Comparison of ENCODE assay signal across 1 cellular context in the genomic region with DNA sequence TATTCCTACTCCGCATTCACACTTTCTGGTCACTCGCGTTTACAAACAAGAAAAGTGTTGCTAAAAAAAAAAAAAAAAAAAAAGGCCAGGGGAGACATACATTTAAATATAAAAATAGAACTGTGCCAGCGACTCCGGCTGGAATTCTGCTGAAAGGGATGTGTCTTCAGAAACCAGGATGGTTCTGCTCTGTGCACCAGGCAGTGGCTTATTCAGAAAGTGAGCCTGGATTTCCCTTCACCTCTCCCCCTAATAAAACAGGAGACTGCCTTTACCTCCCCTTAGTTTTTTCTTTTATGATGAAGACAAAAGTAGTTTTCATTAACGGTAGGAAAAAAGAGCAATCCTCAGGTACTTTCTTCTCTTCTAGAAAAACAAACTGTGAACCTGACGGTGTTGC.
TF ChIP-seq lines count a peak whose summit lies in the region.

No MANE protein-coding gene starts in this region.

TF ChIP-seq in GM23338, 12 proteins besides CTCF, POLR2A, EP300 and RAD21:
- TF ChIP-seq ZNF462 (CRISPR knock-in tag; IDR thresholded peaks at IDR 0.05), result no peak
- TF ChIP-seq REST (IDR thresholded peaks at IDR 0.05; ENCODE audit: unreplicated experiment), result no peak
- no peak for TF ChIP-seq ZNF331 (CRISPR knock-in tag; IDR thresholded peaks at IDR 0.05; ENCODE audit: low read depth)
- TF ChIP-seq EZH2 (IDR thresholded peaks at IDR 0.05; ENCODE audit: low read depth, unreplicated experiment), result no peak
- TF ChIP-seq ZNF114 (CRISPR knock-in tag; IDR thresholded peaks at IDR 0.05), result no peak
- no peak for TF ChIP-seq CREB1 (CRISPR knock-in tag; IDR thresholded peaks at IDR 0.05; ENCODE audit: low read depth)
- TF ChIP-seq STAT1 (IDR thresholded peaks at IDR 0.05; ENCODE audit: unreplicated experiment), result no peak
- TF ChIP-seq NANOG (IDR thresholded peaks at IDR 0.05; ENCODE audit: borderline replicate concordance), result no peak
- TF ChIP-seq POLR2AphosphoS5 (IDR thresholded peaks at IDR 0.05; ENCODE audit: low read depth), result no peak
- no peak for TF ChIP-seq JUNB (IDR thresholded peaks at IDR 0.05; ENCODE audit: unreplicated experiment)
- TF ChIP-seq EZH2phosphoT487 (IDR thresholded peaks at IDR 0.05; ENCODE audit: unreplicated experiment), result no peak
- no peak for TF ChIP-seq ETS1 (IDR thresholded peaks at IDR 0.05)
